ENCODE assay signal across 1 cellular context in the genomic region with DNA sequence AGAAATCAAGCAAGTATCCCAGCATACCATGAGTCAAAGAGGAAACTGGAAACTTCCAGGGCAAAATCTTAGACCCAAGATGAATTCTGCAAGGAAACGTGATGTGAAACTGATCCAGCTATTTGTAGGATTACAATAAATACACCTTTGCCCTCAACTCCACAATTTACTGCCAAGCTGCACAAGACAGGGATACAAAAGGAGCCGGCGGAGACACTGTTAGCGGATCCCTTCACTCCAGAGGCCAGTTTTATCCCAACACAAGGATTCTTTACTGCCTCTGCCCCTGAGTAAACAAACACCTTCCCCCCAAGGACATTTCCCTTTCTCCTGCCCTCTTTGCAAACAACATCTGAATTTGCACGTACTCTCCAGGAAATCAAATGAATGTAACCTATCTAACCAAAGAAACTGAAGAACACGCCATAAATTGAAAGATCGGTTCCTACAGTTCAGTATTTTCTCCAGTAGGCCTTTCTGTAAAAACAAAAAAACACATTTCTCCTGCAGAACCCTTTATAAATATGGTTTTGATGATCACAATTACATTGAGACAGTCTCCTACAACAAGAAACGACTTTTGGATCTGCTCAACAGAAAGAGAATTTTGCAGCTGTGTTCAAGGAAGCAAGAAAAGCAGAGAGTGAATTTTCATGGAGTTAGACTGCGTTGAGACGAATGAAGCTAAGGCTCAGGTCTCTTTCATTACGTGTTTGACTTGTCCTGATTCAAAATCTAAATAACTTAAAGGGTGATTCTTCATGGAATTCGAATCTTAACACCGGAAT.
TF ChIP-seq lines count a peak whose summit lies in the region.

No MANE protein-coding gene starts in this region.

TF ChIP-seq in HEK293, 187 proteins besides CTCF, POLR2A, EP300 and RAD21 (continued from another document):
- TF ChIP-seq ZNF561 (tag by site-specific recombination; IDR thresholded peaks at IDR 0.05; ENCODE audit: borderline replicate concordance): peak; percentile 76; the same call in 1 of the 2 replicates
